Comparison of ENCODE assay signal across 23 cellular contexts in the genomic region with DNA sequence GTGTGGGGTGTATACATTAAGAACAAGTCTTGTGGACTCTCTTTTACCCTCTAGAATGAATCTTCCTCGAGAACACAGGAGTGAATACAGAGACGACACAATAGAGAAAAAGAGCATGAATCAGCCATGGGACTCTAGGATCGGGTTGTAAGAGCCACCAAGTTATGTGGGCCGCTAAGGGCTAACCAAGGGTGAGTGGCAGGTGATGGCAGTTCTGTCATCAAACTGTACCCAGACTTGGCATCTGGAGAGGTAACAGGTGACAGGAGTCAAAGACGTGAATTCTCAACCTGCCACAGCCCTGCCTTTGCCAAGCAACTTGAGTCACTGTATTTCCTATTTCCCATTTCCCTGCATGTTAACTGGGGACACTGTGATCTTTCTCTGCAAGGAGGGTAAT. TPM values are rescaled to one million over a fixed set of nuclear protein-coding genes. Genes with fewer than 3 reads are reported as not detected.
A peak's percentile ranks its signal among the peaks of the same experiment; 100 is the strongest.
DNase-seq lines count a peak whose midpoint lies in the region; ATAC-seq, FAIRE-seq and TF ChIP-seq lines count a peak whose summit lies in the region.
"Had no signal": no experiment of that assay in that cellular context is flagged by ENCODE, and none has a peak within 500 bp of the region (broad histone marks: within the 10 kb centered on the region; RNA-seq: fewer than 3 reads in every experiment).

No MANE protein-coding gene starts in this region.

- H3K4me3 Mint-ChIP-seq in activated T-cell treated with anti-CD3 and anti-CD28 coated beads, Interleukin-2, amount 50 U/mL, for 72 hours = peak overlapping the region; percentile 48
- H3K4me3 Mint-ChIP-seq in GM23338 (no peak overlapping the region), neural progenitor cell (no peak overlapping the region)
- H3K4me3 Mint-ChIP-seq in activated naive CD8-positive, alpha-beta T cell treated with anti-CD3 and anti-CD28 coated beads for 36 hours = no peak overlapping the region
- H3K4me3 Mint-ChIP-seq: type B pancreatic cell had no signal

- FAIRE-seq in kidney (lab: Jason Lieb, UNC) = no peak
- FAIRE-seq: bronchial epithelial cell, G401.6 had no signal

- ATAC-seq in activated T-cell treated with anti-CD3 and anti-CD28 coated beads, Interleukin-2, amount 50 U/mL, for 72 hours (replicated peaks in 1 of 2) = no peak
- no peak for ATAC-seq in GM23338
- ATAC-seq: gastrocnemius medialis had no signal

- intact Hi-C loops in kidney (cut with DNase I) = no loop called here

- H3K9me3 ChIP-seq in neural progenitor cell (ENCODE audit: low read depth) (no peaks in the 10 kb centered on the region), kidney (ENCODE audit: control insufficient read depth in 1 of 2, low read length in 2 of 2) (no peaks in the 10 kb centered on the region)
- H3K9me3 ChIP-seq: gastrocnemius medialis, Peyer's patch, sigmoid colon, SJSA1 had no signal

- H3K27me3 Mint-ChIP-seq in activated T-cell treated with anti-CD3 and anti-CD28 coated beads, Interleukin-2, amount 50 U/mL, for 72 hours (ENCODE audit: low read depth) = no peaks in the 10 kb centered on the region
- H3K27me3 Mint-ChIP-seq in GM23338 (ENCODE audit: insufficient read depth, low read depth, poor library complexity) (peaks cover 4% of the 10 kb centered on the region), neural progenitor cell (ENCODE audit: insufficient read depth, low read depth) (no peaks in the 10 kb centered on the region)
- H3K27me3 Mint-ChIP-seq in activated naive CD8-positive, alpha-beta T cell treated with anti-CD3 and anti-CD28 coated beads for 36 hours = no peaks in the 10 kb centered on the region
- H3K27me3 Mint-ChIP-seq: progenitor cell of endocrine pancreas had no signal

- peak overlapping the region; percentile 55 for H3K4me2 ChIP-seq in GM23338
- peak overlapping the region; percentile 59 for H3K4me2 ChIP-seq in neural progenitor cell

- peaks cover 12 to 25% of the 10 kb centered on the region in 2 donors for H3K36me3 Mint-ChIP-seq in activated T-cell treated with anti-CD3 and anti-CD28 coated beads, Interleukin-2, amount 50 U/mL, for 72 hours (ENCODE audit: insufficient read depth in 2 of 2)
- H3K36me3 Mint-ChIP-seq in GM23338 (ENCODE audit: low read depth) (peaks cover 6% of the 10 kb centered on the region), neural progenitor cell (no peaks in the 10 kb centered on the region)
- peaks cover 55% of the 10 kb centered on the region for H3K36me3 Mint-ChIP-seq in activated naive CD8-positive, alpha-beta T cell treated with anti-CD3 and anti-CD28 coated beads for 36 hours
- H3K36me3 Mint-ChIP-seq: type B pancreatic cell had no signal

- no peak for DNase-seq in activated T-cell treated with anti-CD3 and anti-CD28 coated beads, Interleukin-2, amount 50 U/mL, for 72 hours
- no peak for DNase-seq in activated T-cell treated with anti-CD3 and anti-CD28 coated beads, Interleukin-2, amount 50 U/mL, for 1 hour
- DNase-seq in GM23338 (ENCODE audit: low spot score) = no peak
- no peak for DNase-seq in activated naive CD8-positive, alpha-beta T cell treated with anti-CD3 and anti-CD28 coated beads for 36 hours
- no peak for DNase-seq in neural progenitor cell (ENCODE audit: low spot score)
- no peak for DNase-seq in kidney
- DNase-seq in cerebellar nuclear complex (lab: John Stamatoyannopoulos, UW) = no peak
- DNase-seq in SIG-M5 (lab: John Stamatoyannopoulos, UW) = no peak
- DNase-seq: cortex of kidney, gastrocnemius medialis, hippocampal formation, midbrain, NCI-H2227 treated with DMSO at 0.1 percent for 48 hours, NCI-H69, Peyer's patch, sigmoid colon, WERI-Rb-1 had no signal

- peaks cover 67% of the 10 kb centered on the region for H3K4me1 ChIP-seq in GM23338 (ENCODE audit: insufficient read depth)
- H3K4me1 ChIP-seq in neural progenitor cell = peaks cover 38% of the 10 kb centered on the region
- peaks cover 8 to 9% of the 10 kb centered on the region in 2 donors for H3K4me1 ChIP-seq in kidney (ENCODE audit: control insufficient read depth in 1 of 2, insufficient read depth in 1 of 2, low read depth in 1 of 2, low read length in 2 of 2)
- H3K4me1 ChIP-seq: gastrocnemius medialis, Peyer's patch, sigmoid colon had no signal

- peaks cover 4 to 9% of the 10 kb centered on the region in 2 donors for H3K9me3 Mint-ChIP-seq in activated T-cell treated with anti-CD3 and anti-CD28 coated beads, Interleukin-2, amount 50 U/mL, for 72 hours
- H3K9me3 Mint-ChIP-seq in GM23338 (no peaks in the 10 kb centered on the region; the same call in 2 of the 3 replicates), neural progenitor cell (no peaks in the 10 kb centered on the region)
- H3K9me3 Mint-ChIP-seq in activated naive CD8-positive, alpha-beta T cell treated with anti-CD3 and anti-CD28 coated beads for 36 hours = peaks cover 19% of the 10 kb centered on the region

- H3K4me3 ChIP-seq in GM23338 (no peak overlapping the region), neural progenitor cell (no peak overlapping the region), kidney (ENCODE audit: low read length in 2 of 2) (no peak overlapping the region)
- H3K4me3 ChIP-seq: gastrocnemius medialis, Peyer's patch, sigmoid colon, SJSA1 had no signal

- H2AFZ ChIP-seq in GM23338 (no peak overlapping the region), neural progenitor cell (replicated peaks) (no peak overlapping the region)

- H3K9me2 ChIP-seq in GM23338 (ENCODE audit: insufficient read depth) = no peaks in the 10 kb centered on the region

- H3K4me1 Mint-ChIP-seq in activated T-cell treated with anti-CD3 and anti-CD28 coated beads, Interleukin-2, amount 50 U/mL, for 72 hours (ENCODE audit: low read depth) = peaks cover 70% of the 10 kb centered on the region
- H3K4me1 Mint-ChIP-seq in GM23338 = peaks cover 66% of the 10 kb centered on the region
- H3K4me1 Mint-ChIP-seq in activated naive CD8-positive, alpha-beta T cell treated with anti-CD3 and anti-CD28 coated beads for 36 hours = peaks cover 71% of the 10 kb centered on the region
- peaks cover 11% of the 10 kb centered on the region for H3K4me1 Mint-ChIP-seq in neural progenitor cell

- H3K27ac ChIP-seq in GM23338 (ENCODE audit: low read depth) (no peak overlapping the region), neural progenitor cell (no peak overlapping the region), kidney (ENCODE audit: low read depth in 2 of 2, low read length in 2 of 2) (no peak overlapping the region)
- H3K27ac ChIP-seq: gastrocnemius medialis, HL-60, Peyer's patch, sigmoid colon, SJSA1, WERI-Rb-1 had no signal

- H4K20me1 ChIP-seq in GM23338 (replicated peaks; ENCODE audit: insufficient read depth) (peaks cover 9% of the 10 kb centered on the region), neural progenitor cell (ENCODE audit: low read depth) (no peaks in the 10 kb centered on the region)

- H3K27me3 ChIP-seq in GM23338 (ENCODE audit: insufficient read depth) = peaks cover 7% of the 10 kb centered on the region; the same call in 1 of the 2 replicates
- no peaks in the 10 kb centered on the region for H3K27me3 ChIP-seq in neural progenitor cell
- H3K27me3 ChIP-seq: gastrocnemius medialis, Peyer's patch, sigmoid colon, SJSA1 had no signal

- peaks cover 56% of the 10 kb centered on the region for H3K79me2 ChIP-seq in GM23338 (replicated peaks; ENCODE audit: insufficient read depth)
- H3K79me2 ChIP-seq in neural progenitor cell (ENCODE audit: low read depth) = peaks cover 6% of the 10 kb centered on the region

- no peaks in the 10 kb centered on the region for H3K36me3 ChIP-seq in GM23338 (ENCODE audit: insufficient read depth)
- H3K36me3 ChIP-seq in neural progenitor cell = no peaks in the 10 kb centered on the region
- H3K36me3 ChIP-seq in kidney (ENCODE audit: control insufficient read depth in 1 of 2, insufficient read depth in 2 of 2, low read length in 2 of 2) = no peaks in the 10 kb centered on the region
- H3K36me3 ChIP-seq: gastrocnemius medialis, Peyer's patch, sigmoid colon, SJSA1, WERI-Rb-1 had no signal

- H3K27ac Mint-ChIP-seq in activated T-cell treated with anti-CD3 and anti-CD28 coated beads, Interleukin-2, amount 50 U/mL, for 72 hours = no peak overlapping the region
- H3K27ac Mint-ChIP-seq in GM23338 = no peak overlapping the region
- peak overlapping the region; percentile 97 for H3K27ac Mint-ChIP-seq in activated naive CD8-positive, alpha-beta T cell treated with anti-CD3 and anti-CD28 coated beads for 36 hours
- H3K27ac Mint-ChIP-seq in neural progenitor cell = no peak overlapping the region
- H3K27ac Mint-ChIP-seq: progenitor cell of endocrine pancreas, type B pancreatic cell had no signal

- H3K9ac ChIP-seq in neural progenitor cell (no peak overlapping the region), kidney (ENCODE audit: low read length in 2 of 2) (no peak overlapping the region)

- H3F3A ChIP-seq in GM23338 (replicated peaks; ENCODE audit: low read depth) (no peaks in the 10 kb centered on the region), neural progenitor cell (ENCODE audit: low read depth) (no peaks in the 10 kb centered on the region)

- TF ChIP-seq CTCF in GM23338 (conservative IDR thresholded peaks at IDR 0.05; ENCODE audit: low read depth in 2 of 2) (no peak), neural progenitor cell (IDR thresholded peaks at IDR 0.05) (no peak), kidney (IDR thresholded peaks at IDR 0.05; ENCODE audit: borderline replicate concordance, extremely low read depth, insufficient read depth) (no peak)

TF ChIP-seq in GM23338, 12 proteins besides CTCF, POLR2A, EP300 and RAD21 (continues in another document):
- TF ChIP-seq ZNF331 (CRISPR knock-in tag; IDR thresholded peaks at IDR 0.05; ENCODE audit: low read depth) (no peak), ZNF114 (CRISPR knock-in tag; IDR thresholded peaks at IDR 0.05) (no peak), EZH2 (IDR thresholded peaks at IDR 0.05; ENCODE audit: low read depth, unreplicated experiment) (no peak), NANOG (IDR thresholded peaks at IDR 0.05; ENCODE audit: borderline replicate concordance) (no peak)
- TF ChIP-seq, protein P1, sequence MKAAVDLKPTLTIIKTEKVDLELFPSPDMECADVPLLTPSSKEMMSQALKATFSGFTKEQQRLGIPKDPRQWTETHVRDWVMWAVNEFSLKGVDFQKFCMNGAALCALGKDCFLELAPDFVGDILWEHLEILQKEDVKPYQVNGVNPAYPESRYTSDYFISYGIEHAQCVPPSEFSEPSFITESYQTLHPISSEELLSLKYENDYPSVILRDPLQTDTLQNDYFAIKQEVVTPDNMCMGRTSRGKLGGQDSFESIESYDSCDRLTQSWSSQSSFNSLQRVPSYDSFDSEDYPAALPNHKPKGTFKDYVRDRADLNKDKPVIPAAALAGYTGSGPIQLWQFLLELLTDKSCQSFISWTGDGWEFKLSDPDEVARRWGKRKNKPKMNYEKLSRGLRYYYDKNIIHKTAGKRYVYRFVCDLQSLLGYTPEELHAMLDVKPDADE (IDR thresholded peaks at IDR 0.05) = no peak

RNA-seq across cellular contexts. Expression of gene SERPINE2, which starts 11.2 kb away (rescaled TPM):
- 10 to 100 TPM; 62.9 to 81.6 TPM for total RNA-seq in activated T-cell treated with anti-CD3 and anti-CD28 coated beads, Interleukin-2, amount 50 U/mL, for 72 hours
- 38.6 and 43.7 TPM in 2 replicates for total RNA-seq in GM23338 (2014; rRNA removed; shearing (Covaris generic))
- 44.2 and 46.2 TPM in 2 replicates for polyA plus RNA-seq in GM23338 (2016; fragmentation: Nextera tagmentation; extraction: Ambion mirVana)
- 10 to 100 TPM; 33.1 to 33.7 TPM for total RNA-seq in activated naive CD8-positive, alpha-beta T cell treated with anti-CD3 and anti-CD28 coated beads for 36 hours
- 19.6 and 28.8 TPM in 2 replicates for total RNA-seq in neural progenitor cell (ENCODE audit: low replicate concordance)
- total RNA-seq in kidney = 27.3 TPM
- polyA plus RNA-seq in kidney (ENCODE audit: insufficient read depth, low read depth, low replicate concordance) = 29.2 TPM

Comparison
In these comparisons a context has a peak if more than half of its experiments do, and no peak if none do; other contexts are left out.
1. H3K4me3 Mint-ChIP-seq: peak in activated T-cell treated with anti-CD3 and anti-CD28 coated beads, Interleukin-2, amount 50 U/mL, for 72 hours (2 of 2); none in GM23338 (single experiment), activated naive CD8-positive, alpha-beta T cell treated with anti-CD3 and anti-CD28 coated beads for 36 hours (single experiment) and neural progenitor cell (single experiment).